In the genomic region with DNA sequence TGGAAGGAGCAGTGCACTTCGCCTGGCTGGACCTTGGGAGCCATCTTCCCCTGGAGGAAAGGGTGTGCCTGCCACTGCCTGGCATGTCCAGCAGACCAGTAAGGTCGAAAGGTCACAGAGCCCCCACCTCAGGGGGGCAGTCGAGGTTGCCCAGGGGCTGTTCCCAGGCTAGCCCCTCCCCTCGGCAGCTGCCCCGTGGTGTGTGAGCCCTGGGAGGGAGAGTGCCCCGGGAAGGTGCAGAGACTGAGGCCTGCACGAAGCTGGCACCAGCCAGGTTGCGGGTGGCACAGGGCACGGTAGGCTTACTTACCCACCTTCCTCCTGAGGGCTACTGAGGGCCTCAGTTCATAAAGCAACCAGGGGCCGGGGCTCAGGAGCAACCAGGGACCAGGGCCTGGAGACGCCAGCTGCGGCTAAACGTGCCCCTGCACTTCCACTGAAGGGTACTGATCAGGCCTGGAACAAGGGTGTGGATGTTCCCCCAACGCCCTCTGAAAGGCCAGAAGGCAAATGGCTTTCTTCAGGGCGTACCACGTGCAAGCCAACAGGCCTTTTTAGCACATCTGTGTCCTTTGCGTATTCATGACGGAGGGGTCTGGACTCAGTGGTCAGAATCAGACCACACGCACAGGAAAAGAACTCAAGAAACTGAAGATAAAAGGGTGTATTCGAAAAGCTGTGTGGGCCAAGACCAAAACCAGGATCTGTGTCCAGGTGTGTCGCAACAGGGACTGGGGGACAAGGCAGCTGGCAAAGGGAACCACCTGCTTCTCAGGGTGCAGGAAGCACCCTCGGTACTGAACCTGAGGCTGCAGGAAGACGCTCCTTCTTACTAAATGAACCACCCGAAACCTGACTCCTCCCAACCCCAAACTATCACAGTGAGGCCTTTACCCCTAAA, we compare ENCODE assay signal across 1 cellular context.
A peak's percentile ranks its signal among the peaks of the same experiment; 100 is the strongest.
TF ChIP-seq lines count a peak whose summit lies in the region.

No MANE protein-coding gene starts in this region.

TF ChIP-seq in K562, 482 proteins besides CTCF, POLR2A, EP300 and RAD21:
- TF ChIP-seq POLR2G (IDR thresholded peaks at IDR 0.05; ENCODE audit: low read depth, low read length) (peak; percentile 63), CEBPB (tag; IDR thresholded peaks at IDR 0.05) (peak; percentile 68), ZNF830 (CRISPR knock-in tag; IDR thresholded peaks at IDR 0.05) (no peak)
